ENCODE assay signal across 1 cellular context in genomic region chrX:154123241-154124219, GRCh38.
TF ChIP-seq lines count a peak whose summit lies in the region.

No MANE protein-coding gene starts in this region.

TF ChIP-seq in K562, 482 proteins besides CTCF, POLR2A, EP300 and RAD21 (continued from another document and continues in another):
- TF ChIP-seq, protein P1, sequence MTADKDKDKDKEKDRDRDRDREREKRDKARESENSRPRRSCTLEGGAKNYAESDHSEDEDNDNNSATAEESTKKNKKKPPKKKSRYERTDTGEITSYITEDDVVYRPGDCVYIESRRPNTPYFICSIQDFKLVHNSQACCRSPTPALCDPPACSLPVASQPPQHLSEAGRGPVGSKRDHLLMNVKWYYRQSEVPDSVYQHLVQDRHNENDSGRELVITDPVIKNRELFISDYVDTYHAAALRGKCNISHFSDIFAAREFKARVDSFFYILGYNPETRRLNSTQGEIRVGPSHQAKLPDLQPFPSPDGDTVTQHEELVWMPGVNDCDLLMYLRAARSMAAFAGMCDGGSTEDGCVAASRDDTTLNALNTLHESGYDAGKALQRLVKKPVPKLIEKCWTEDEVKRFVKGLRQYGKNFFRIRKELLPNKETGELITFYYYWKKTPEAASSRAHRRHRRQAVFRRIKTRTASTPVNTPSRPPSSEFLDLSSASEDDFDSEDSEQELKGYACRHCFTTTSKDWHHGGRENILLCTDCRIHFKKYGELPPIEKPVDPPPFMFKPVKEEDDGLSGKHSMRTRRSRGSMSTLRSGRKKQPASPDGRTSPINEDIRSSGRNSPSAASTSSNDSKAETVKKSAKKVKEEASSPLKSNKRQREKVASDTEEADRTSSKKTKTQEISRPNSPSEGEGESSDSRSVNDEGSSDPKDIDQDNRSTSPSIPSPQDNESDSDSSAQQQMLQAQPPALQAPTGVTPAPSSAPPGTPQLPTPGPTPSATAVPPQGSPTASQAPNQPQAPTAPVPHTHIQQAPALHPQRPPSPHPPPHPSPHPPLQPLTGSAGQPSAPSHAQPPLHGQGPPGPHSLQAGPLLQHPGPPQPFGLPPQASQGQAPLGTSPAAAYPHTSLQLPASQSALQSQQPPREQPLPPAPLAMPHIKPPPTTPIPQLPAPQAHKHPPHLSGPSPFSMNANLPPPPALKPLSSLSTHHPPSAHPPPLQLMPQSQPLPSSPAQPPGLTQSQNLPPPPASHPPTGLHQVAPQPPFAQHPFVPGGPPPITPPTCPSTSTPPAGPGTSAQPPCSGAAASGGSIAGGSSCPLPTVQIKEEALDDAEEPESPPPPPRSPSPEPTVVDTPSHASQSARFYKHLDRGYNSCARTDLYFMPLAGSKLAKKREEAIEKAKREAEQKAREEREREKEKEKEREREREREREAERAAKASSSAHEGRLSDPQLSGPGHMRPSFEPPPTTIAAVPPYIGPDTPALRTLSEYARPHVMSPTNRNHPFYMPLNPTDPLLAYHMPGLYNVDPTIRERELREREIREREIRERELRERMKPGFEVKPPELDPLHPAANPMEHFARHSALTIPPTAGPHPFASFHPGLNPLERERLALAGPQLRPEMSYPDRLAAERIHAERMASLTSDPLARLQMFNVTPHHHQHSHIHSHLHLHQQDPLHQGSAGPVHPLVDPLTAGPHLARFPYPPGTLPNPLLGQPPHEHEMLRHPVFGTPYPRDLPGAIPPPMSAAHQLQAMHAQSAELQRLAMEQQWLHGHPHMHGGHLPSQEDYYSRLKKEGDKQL (CRISPR knock-in tag; IDR thresholded peaks at IDR 0.05; ENCODE audit: borderline replicate concordance), result no peak
- TF ChIP-seq ZNF668 (CRISPR knock-in tag; IDR thresholded peaks at IDR 0.05), result no peak
- peak; percentile 55; the same call in 1 of the 2 replicates for TF ChIP-seq ZBTB7A (IDR thresholded peaks at IDR 0.05; ENCODE audit: borderline replicate concordance, control insufficient read depth, low read depth, low read length)
- TF ChIP-seq ZC3H11A (IDR thresholded peaks at IDR 0.05; ENCODE audit: low read depth, low read length), result no peak
- no peak for TF ChIP-seq HNRNPUL1 (IDR thresholded peaks at IDR 0.05; ENCODE audit: low read length)
- TF ChIP-seq ILK (tag; IDR thresholded peaks at IDR 0.05; ENCODE audit: borderline replicate concordance, low read depth), result no peak
- peak; percentile 32 to 40; a peak in 2 of 4 replicates for TF ChIP-seq MAZ (CRISPR knock-in tag; conservative IDR thresholded peaks at IDR 0.05 in 1 of 2, IDR thresholded peaks at IDR 0.05 in 1 of 2)
- no peak for TF ChIP-seq NUFIP1 (IDR thresholded peaks at IDR 0.05; ENCODE audit: partially characterized antibody)
- no peak; the same call in 1 of the 2 replicates for TF ChIP-seq CEBPG (CRISPR knock-in tag; IDR thresholded peaks at IDR 0.05)
- peak; percentile 80 to 87 for TF ChIP-seq CEBPG (tag; conservative IDR thresholded peaks at IDR 0.05 in 1 of 2, IDR thresholded peaks at IDR 0.05 in 1 of 2)
- TF ChIP-seq ZNF707 (CRISPR knock-in tag; conservative IDR thresholded peaks at IDR 0.05), result no peak
- TF ChIP-seq BMI1 (IDR thresholded peaks at IDR 0.05; ENCODE audit: low read length), result no peak
- TF ChIP-seq, protein P2, sequence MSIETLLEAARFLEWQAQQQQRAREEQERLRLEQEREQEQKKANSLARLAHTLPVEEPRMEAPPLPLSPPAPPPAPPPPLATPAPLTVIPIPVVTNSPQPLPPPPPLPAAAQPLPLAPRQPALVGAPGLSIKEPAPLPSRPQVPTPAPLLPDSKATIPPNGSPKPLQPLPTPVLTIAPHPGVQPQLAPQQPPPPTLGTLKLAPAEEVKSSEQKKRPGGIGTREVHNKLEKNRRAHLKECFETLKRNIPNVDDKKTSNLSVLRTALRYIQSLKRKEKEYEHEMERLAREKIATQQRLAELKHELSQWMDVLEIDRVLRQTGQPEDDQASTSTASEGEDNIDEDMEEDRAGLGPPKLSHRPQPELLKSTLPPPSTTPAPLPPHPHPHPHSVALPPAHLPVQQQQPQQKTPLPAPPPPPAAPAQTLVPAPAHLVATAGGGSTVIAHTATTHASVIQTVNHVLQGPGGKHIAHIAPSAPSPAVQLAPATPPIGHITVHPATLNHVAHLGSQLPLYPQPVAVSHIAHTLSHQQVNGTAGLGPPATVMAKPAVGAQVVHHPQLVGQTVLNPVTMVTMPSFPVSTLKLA (conservative IDR thresholded peaks at IDR 0.05), result peak in 1 of 2 experiments; percentile 57; a peak in 2 of 4 replicates
- TF ChIP-seq ZNF165 (CRISPR knock-in tag; IDR thresholded peaks at IDR 0.05; ENCODE audit: borderline replicate concordance), result no peak
- TF ChIP-seq ZNF79 (CRISPR knock-in tag; IDR thresholded peaks at IDR 0.05; ENCODE audit: low read depth), result no peak
- TF ChIP-seq NFYB (IDR thresholded peaks at IDR 0.05; ENCODE audit: extremely low read depth, insufficient read length), result no peak
- TF ChIP-seq, protein P3, sequence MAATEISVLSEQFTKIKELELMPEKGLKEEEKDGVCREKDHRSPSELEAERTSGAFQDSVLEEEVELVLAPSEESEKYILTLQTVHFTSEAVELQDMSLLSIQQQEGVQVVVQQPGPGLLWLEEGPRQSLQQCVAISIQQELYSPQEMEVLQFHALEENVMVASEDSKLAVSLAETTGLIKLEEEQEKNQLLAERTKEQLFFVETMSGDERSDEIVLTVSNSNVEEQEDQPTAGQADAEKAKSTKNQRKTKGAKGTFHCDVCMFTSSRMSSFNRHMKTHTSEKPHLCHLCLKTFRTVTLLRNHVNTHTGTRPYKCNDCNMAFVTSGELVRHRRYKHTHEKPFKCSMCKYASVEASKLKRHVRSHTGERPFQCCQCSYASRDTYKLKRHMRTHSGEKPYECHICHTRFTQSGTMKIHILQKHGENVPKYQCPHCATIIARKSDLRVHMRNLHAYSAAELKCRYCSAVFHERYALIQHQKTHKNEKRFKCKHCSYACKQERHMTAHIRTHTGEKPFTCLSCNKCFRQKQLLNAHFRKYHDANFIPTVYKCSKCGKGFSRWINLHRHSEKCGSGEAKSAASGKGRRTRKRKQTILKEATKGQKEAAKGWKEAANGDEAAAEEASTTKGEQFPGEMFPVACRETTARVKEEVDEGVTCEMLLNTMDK (IDR thresholded peaks at IDR 0.05; ENCODE audit: borderline replicate concordance, insufficient read depth, low read depth, low read length, poor library complexity, severe bottlenecking), result no peak
- TF ChIP-seq LEF1 (IDR thresholded peaks at IDR 0.05), result peak; percentile 78
- TF ChIP-seq ZNF436 (CRISPR knock-in tag; IDR thresholded peaks at IDR 0.05), result no peak
- no peak for TF ChIP-seq BRF2 (IDR thresholded peaks at IDR 0.05; ENCODE audit: borderline replicate concordance, insufficient read depth, insufficient read length)
- no peak for TF ChIP-seq POLR2AphosphoS2 (IDR thresholded peaks at IDR 0.05; ENCODE audit: low read length)
- TF ChIP-seq GABPB1 (CRISPR knock-in tag; IDR thresholded peaks at IDR 0.05), result no peak
- no peak for TF ChIP-seq SIRT6 (IDR thresholded peaks at IDR 0.05; ENCODE audit: low read depth, low read length)
- TF ChIP-seq TCF7L2 (IDR thresholded peaks at IDR 0.05; ENCODE audit: low read depth, low read length), result no peak
- no peak for TF ChIP-seq RHOXF2B (CRISPR knock-in tag; conservative IDR thresholded peaks at IDR 0.05)
- peak; percentile 86 to 97; a peak in 3 of 4 replicates for TF ChIP-seq ETV6 (IDR thresholded peaks at IDR 0.05; ENCODE audit: borderline replicate concordance in 1 of 2, low read depth in 2 of 2, low read length in 1 of 2)
- TF ChIP-seq ETV6 (CRISPR knock-in tag; IDR thresholded peaks at IDR 0.05; ENCODE audit: borderline replicate concordance), result no peak
- TF ChIP-seq, protein P4, sequence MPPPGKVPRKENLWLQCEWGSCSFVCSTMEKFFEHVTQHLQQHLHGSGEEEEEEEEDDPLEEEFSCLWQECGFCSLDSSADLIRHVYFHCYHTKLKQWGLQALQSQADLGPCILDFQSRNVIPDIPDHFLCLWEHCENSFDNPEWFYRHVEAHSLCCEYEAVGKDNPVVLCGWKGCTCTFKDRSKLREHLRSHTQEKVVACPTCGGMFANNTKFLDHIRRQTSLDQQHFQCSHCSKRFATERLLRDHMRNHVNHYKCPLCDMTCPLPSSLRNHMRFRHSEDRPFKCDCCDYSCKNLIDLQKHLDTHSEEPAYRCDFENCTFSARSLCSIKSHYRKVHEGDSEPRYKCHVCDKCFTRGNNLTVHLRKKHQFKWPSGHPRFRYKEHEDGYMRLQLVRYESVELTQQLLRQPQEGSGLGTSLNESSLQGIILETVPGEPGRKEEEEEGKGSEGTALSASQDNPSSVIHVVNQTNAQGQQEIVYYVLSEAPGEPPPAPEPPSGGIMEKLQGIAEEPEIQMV (tag; conservative IDR thresholded peaks at IDR 0.05; ENCODE audit: low read depth), result no peak
- no peak for TF ChIP-seq COPS2 (conservative IDR thresholded peaks at IDR 0.05)
- no peak for TF ChIP-seq ARID2 (IDR thresholded peaks at IDR 0.05)
- no peak for TF ChIP-seq FOXK1 (CRISPR knock-in tag; IDR thresholded peaks at IDR 0.05; ENCODE audit: borderline replicate concordance)
- TF ChIP-seq ZNF175 (CRISPR knock-in tag; IDR thresholded peaks at IDR 0.05; ENCODE audit: low read depth), result peak; percentile 24; the same call in 1 of the 2 replicates
- TF ChIP-seq JUN (IDR thresholded peaks at IDR 0.05; ENCODE audit: borderline replicate concordance, low read depth, low read length), result 0 out of 2 replicates have a peak, but pooled peaks have one; percentile 7
- no peak for TF ChIP-seq JUN (CRISPR knock-in tag; IDR thresholded peaks at IDR 0.05; ENCODE audit: borderline replicate concordance)
- peak; percentile 53; the same call in 1 of the 2 replicates for TF ChIP-seq PHB2 (IDR thresholded peaks at IDR 0.05; ENCODE audit: low read depth)
- TF ChIP-seq AFF1 (IDR thresholded peaks at IDR 0.05; ENCODE audit: low read depth in 1 of 2, partially characterized antibody in 2 of 2), result peak in 1 of 2 experiments; percentile 68
- TF ChIP-seq RBM14 (IDR thresholded peaks at IDR 0.05; ENCODE audit: borderline replicate concordance, insufficient read depth, low read depth, low read length), result no peak
- TF ChIP-seq RBM15 (IDR thresholded peaks at IDR 0.05; ENCODE audit: insufficient read depth, low read length), result no peak
- 0 out of 2 replicates have a peak, but pooled peaks have one; percentile 23 for TF ChIP-seq SREBF1 (IDR thresholded peaks at IDR 0.05; ENCODE audit: borderline replicate concordance, low read depth, low read length)
- TF ChIP-seq CXXC5 (CRISPR knock-in tag; IDR thresholded peaks at IDR 0.05), result peak; percentile 38
- TF ChIP-seq GABPA (tag; conservative IDR thresholded peaks at IDR 0.05; ENCODE audit: low read depth), result peak; percentile 72
- TF ChIP-seq ZBTB34 (CRISPR knock-in tag; IDR thresholded peaks at IDR 0.05), result no peak
- TF ChIP-seq, protein P5, sequence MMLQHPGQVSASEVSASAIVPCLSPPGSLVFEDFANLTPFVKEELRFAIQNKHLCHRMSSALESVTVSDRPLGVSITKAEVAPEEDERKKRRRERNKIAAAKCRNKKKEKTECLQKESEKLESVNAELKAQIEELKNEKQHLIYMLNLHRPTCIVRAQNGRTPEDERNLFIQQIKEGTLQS (IDR thresholded peaks at IDR 0.05), result peak; percentile 46; the same call in 1 of the 2 replicates
- TF ChIP-seq, protein P5 (CRISPR knock-in tag; conservative IDR thresholded peaks at IDR 0.05), result no peak
